Comparison of ENCODE assay signal across 1 cellular context in the genomic region with DNA sequence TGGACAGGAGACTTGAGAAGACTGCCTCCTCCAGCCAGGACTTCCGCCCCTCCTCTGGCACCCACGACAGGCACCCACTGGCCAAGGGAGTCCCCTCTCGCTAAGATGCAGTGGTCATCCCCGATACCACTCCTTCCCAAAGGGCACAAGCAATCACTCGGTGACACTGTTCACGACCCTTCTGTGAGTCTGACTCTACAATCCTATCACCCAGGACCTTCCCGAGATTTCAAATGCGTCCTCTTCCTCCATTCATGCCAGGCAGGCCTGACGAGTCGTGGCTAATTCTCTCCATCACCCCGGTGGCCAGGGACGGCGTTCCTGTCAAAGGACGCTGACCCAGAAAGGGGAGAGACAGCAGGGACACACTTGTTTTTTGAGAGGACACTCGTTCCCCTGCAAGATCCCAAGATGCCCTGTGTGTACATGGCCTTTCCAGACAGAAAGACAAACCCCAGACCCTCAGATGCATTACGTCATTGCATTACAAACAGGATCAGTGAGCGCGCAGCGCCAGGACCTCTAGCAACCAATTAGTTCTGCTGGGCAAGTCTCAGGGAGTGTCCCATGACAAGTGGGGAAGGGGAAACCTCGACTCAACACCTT.
TF ChIP-seq lines count a peak whose summit lies in the region.

No MANE protein-coding gene starts in this region.

TF ChIP-seq in GM23338, 12 proteins besides CTCF, POLR2A, EP300 and RAD21 (continued from another document):
- TF ChIP-seq, protein P1, sequence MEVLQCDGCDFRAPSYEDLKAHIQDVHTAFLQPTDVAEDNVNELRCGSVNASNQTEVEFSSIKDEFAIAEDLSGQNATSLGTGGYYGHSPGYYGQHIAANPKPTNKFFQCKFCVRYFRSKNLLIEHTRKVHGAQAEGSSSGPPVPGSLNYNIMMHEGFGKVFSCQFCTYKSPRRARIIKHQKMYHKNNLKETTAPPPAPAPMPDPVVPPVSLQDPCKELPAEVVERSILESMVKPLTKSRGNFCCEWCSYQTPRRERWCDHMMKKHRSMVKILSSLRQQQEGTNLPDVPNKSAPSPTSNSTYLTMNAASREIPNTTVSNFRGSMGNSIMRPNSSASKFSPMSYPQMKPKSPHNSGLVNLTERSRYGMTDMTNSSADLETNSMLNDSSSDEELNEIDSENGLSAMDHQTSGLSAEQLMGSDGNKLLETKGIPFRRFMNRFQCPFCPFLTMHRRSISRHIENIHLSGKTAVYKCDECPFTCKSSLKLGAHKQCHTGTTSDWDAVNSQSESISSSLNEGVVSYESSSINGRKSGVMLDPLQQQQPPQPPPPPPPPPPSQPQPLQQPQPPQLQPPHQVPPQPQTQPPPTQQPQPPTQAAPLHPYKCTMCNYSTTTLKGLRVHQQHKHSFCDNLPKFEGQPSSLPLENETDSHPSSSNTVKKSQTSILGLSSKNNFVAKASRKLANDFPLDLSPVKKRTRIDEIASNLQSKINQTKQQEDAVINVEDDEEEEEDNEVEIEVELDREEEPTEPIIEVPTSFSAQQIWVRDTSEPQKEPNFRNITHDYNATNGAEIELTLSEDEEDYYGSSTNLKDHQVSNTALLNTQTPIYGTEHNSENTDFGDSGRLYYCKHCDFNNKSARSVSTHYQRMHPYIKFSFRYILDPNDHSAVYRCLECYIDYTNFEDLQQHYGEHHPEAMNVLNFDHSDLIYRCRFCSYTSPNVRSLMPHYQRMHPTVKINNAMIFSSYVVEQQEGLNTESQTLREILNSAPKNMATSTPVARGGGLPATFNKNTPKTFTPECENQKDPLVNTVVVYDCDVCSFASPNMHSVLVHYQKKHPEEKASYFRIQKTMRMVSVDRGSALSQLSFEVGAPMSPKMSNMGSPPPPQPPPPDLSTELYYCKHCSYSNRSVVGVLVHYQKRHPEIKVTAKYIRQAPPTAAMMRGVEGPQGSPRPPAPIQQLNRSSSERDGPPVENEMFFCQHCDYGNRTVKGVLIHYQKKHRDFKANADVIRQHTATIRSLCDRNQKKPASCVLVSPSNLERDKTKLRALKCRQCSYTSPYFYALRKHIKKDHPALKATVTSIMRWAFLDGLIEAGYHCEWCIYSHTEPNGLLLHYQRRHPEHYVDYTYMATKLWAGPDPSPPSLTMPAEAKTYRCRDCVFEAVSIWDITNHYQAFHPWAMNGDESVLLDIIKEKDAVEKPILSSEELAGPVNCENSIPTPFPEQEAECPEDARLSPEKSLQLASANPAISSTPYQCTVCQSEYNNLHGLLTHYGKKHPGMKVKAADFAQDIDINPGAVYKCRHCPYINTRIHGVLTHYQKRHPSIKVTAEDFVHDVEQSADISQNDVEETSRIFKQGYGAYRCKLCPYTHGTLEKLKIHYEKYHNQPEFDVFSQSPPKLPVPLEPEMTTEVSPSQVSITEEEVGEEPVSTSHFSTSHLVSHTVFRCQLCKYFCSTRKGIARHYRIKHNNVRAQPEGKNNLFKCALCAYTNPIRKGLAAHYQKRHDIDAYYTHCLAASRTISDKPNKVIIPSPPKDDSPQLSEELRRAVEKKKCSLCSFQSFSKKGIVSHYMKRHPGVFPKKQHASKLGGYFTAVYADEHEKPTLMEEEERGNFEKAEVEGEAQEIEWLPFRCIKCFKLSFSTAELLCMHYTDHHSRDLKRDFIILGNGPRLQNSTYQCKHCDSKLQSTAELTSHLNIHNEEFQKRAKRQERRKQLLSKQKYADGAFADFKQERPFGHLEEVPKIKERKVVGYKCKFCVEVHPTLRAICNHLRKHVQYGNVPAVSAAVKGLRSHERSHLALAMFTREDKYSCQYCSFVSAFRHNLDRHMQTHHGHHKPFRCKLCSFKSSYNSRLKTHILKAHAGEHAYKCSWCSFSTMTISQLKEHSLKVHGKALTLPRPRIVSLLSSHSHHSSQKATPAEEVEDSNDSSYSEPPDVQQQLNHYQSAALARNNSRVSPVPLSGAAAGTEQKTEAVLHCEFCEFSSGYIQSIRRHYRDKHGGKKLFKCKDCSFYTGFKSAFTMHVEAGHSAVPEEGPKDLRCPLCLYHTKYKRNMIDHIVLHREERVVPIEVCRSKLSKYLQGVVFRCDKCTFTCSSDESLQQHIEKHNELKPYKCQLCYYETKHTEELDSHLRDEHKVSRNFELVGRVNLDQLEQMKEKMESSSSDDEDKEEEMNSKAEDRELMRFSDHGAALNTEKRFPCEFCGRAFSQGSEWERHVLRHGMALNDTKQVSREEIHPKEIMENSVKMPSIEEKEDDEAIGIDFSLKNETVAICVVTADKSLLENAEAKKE (CRISPR knock-in tag; IDR thresholded peaks at IDR 0.05) = no peak
- TF ChIP-seq, protein P2, sequence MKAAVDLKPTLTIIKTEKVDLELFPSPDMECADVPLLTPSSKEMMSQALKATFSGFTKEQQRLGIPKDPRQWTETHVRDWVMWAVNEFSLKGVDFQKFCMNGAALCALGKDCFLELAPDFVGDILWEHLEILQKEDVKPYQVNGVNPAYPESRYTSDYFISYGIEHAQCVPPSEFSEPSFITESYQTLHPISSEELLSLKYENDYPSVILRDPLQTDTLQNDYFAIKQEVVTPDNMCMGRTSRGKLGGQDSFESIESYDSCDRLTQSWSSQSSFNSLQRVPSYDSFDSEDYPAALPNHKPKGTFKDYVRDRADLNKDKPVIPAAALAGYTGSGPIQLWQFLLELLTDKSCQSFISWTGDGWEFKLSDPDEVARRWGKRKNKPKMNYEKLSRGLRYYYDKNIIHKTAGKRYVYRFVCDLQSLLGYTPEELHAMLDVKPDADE (IDR thresholded peaks at IDR 0.05) = no peak
- TF ChIP-seq, protein P3, sequence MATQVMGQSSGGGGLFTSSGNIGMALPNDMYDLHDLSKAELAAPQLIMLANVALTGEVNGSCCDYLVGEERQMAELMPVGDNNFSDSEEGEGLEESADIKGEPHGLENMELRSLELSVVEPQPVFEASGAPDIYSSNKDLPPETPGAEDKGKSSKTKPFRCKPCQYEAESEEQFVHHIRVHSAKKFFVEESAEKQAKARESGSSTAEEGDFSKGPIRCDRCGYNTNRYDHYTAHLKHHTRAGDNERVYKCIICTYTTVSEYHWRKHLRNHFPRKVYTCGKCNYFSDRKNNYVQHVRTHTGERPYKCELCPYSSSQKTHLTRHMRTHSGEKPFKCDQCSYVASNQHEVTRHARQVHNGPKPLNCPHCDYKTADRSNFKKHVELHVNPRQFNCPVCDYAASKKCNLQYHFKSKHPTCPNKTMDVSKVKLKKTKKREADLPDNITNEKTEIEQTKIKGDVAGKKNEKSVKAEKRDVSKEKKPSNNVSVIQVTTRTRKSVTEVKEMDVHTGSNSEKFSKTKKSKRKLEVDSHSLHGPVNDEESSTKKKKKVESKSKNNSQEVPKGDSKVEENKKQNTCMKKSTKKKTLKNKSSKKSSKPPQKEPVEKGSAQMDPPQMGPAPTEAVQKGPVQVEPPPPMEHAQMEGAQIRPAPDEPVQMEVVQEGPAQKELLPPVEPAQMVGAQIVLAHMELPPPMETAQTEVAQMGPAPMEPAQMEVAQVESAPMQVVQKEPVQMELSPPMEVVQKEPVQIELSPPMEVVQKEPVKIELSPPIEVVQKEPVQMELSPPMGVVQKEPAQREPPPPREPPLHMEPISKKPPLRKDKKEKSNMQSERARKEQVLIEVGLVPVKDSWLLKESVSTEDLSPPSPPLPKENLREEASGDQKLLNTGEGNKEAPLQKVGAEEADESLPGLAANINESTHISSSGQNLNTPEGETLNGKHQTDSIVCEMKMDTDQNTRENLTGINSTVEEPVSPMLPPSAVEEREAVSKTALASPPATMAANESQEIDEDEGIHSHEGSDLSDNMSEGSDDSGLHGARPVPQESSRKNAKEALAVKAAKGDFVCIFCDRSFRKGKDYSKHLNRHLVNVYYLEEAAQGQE (IDR thresholded peaks at IDR 0.05; ENCODE audit: unreplicated experiment) = no peak
- TF ChIP-seq ZNF114 (CRISPR knock-in tag; IDR thresholded peaks at IDR 0.05) (no peak), EZH2 (IDR thresholded peaks at IDR 0.05; ENCODE audit: low read depth, unreplicated experiment) (no peak)
